In the genomic region with DNA sequence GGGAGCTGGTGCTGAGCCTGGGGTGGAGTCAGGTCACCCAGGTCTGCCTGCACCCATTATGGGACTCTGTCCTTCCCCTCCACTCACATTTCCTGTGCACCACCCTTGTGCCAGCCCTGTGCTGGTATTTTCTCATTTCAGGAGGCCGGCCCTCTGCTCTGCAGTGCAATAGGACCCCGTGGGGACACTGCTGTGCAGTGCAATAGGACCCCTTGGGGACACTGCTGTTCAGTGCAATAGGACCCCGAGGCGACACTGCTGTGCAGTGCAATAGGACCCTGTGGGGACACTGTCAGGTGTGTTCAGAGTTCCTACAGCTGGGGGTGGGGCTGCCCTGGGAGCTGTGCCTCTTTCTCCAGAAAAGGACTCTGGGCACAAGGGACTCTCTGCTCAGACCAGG, we compare ENCODE assay signal across 2 cellular contexts.
TF ChIP-seq lines count a peak whose summit lies in the region.

No MANE protein-coding gene starts in this region.

TF ChIP-seq in HepG2, 621 proteins besides CTCF, POLR2A, EP300 and RAD21 (continued from another document):
- TF ChIP-seq, protein P1, sequence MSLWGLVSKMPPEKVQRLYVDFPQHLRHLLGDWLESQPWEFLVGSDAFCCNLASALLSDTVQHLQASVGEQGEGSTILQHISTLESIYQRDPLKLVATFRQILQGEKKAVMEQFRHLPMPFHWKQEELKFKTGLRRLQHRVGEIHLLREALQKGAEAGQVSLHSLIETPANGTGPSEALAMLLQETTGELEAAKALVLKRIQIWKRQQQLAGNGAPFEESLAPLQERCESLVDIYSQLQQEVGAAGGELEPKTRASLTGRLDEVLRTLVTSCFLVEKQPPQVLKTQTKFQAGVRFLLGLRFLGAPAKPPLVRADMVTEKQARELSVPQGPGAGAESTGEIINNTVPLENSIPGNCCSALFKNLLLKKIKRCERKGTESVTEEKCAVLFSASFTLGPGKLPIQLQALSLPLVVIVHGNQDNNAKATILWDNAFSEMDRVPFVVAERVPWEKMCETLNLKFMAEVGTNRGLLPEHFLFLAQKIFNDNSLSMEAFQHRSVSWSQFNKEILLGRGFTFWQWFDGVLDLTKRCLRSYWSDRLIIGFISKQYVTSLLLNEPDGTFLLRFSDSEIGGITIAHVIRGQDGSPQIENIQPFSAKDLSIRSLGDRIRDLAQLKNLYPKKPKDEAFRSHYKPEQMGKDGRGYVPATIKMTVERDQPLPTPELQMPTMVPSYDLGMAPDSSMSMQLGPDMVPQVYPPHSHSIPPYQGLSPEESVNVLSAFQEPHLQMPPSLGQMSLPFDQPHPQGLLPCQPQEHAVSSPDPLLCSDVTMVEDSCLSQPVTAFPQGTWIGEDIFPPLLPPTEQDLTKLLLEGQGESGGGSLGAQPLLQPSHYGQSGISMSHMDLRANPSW (CRISPR knock-in tag; IDR thresholded peaks at IDR 0.05; ENCODE audit: borderline replicate concordance) = no peak
- TF ChIP-seq, protein P2, sequence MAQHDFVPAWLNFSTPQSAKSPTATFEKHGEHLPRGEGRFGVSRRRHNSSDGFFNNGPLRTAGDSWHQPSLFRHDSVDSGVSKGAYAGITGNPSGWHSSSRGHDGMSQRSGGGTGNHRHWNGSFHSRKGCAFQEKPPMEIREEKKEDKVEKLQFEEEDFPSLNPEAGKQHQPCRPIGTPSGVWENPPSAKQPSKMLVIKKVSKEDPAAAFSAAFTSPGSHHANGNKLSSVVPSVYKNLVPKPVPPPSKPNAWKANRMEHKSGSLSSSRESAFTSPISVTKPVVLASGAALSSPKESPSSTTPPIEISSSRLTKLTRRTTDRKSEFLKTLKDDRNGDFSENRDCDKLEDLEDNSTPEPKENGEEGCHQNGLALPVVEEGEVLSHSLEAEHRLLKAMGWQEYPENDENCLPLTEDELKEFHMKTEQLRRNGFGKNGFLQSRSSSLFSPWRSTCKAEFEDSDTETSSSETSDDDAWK (CRISPR knock-in tag; IDR thresholded peaks at IDR 0.05) = no peak
TF ChIP-seq in HepG2: peak in this region for 0.

TF ChIP-seq in K562, 482 proteins besides CTCF, POLR2A, EP300 and RAD21 (continued from another document):
- TF ChIP-seq, protein P3, sequence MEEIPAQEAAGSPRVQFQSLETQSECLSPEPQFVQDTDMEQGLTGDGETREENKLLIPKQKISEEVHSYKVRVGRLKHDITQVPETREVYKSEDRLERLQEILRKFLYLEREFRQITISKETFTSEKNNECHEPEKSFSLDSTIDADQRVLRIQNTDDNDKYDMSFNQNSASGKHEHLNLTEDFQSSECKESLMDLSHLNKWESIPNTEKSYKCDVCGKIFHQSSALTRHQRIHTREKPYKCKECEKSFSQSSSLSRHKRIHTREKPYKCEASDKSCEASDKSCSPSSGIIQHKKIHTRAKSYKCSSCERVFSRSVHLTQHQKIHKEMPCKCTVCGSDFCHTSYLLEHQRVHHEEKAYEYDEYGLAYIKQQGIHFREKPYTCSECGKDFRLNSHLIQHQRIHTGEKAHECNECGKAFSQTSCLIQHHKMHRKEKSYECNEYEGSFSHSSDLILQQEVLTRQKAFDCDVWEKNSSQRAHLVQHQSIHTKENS (CRISPR knock-in tag; IDR thresholded peaks at IDR 0.05) = no peak
- TF ChIP-seq, protein P4, sequence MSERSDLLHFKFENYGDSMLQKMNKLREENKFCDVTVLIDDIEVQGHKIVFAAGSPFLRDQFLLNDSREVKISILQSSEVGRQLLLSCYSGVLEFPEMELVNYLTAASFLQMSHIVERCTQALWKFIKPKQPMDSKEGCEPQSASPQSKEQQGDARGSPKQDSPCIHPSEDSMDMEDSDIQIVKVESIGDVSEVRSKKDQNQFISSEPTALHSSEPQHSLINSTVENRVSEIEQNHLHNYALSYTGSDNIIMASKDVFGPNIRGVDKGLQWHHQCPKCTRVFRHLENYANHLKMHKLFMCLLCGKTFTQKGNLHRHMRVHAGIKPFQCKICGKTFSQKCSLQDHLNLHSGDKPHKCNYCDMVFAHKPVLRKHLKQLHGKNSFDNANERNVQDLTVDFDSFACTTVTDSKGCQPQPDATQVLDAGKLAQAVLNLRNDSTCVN (CRISPR knock-in tag; IDR thresholded peaks at IDR 0.05) = no peak
- TF ChIP-seq, protein P1 (CRISPR knock-in tag; IDR thresholded peaks at IDR 0.05) = no peak
- TF ChIP-seq SP2 (IDR thresholded peaks at IDR 0.05; ENCODE audit: extremely low read depth, low read depth, low read length, poor library complexity, severe bottlenecking) (no peak), DMBX1 (CRISPR knock-in tag; IDR thresholded peaks at IDR 0.05; ENCODE audit: borderline replicate concordance) (no peak)
